Comparison of ENCODE assay signal across 20 cellular contexts in genomic region chr13:46778095-46778494, GRCh38. TPM values are rescaled to one million over a fixed set of nuclear protein-coding genes. Genes with fewer than 3 reads are reported as not detected.
A peak's percentile ranks its signal among the peaks of the same experiment; 100 is the strongest.
DNase-seq lines count a peak whose midpoint lies in the region; TF ChIP-seq lines count a peak whose summit lies in the region.
"Had no signal": no experiment of that assay in that cellular context is flagged by ENCODE, and none has a peak within 500 bp of the region (broad histone marks: within the 10 kb centered on the region; RNA-seq: fewer than 3 reads in every experiment).

No MANE protein-coding gene starts in this region.

- H3K4me3 Mint-ChIP-seq in T-helper 2 cell treated with Interferon-gamma antibody and Interleukin-4, amounts not matched to agents 5 μg/mL and 100 μg/mL, for 36 hours: no peak overlapping the region
- H3K4me3 Mint-ChIP-seq in mesothelial cell of epicardium: no peak overlapping the region
- H3K4me3 Mint-ChIP-seq: B cell, HFFc6 had no signal

- H3K9me3 Mint-ChIP-seq in T-helper 2 cell treated with Interferon-gamma antibody and Interleukin-4, amounts not matched to agents 5 μg/mL and 100 μg/mL, for 36 hours: no peaks in the 10 kb centered on the region
- H3K9me3 Mint-ChIP-seq in mesothelial cell of epicardium: no peaks in the 10 kb centered on the region
- H3K9me3 Mint-ChIP-seq: HFFc6 had no signal

- no peak for DNase-seq in T-helper 2 cell treated with Interferon-gamma antibody and Interleukin-4, amounts not matched to agents 5 μg/mL and 100 μg/mL, for 36 hours (ENCODE audit: low spot score)
- DNase-seq in T-helper 2 cell: no peak
- DNase-seq in caudate nucleus (lab: John Stamatoyannopoulos, UW): no peak
- no peak for DNase-seq in mesothelial cell of epicardium (ENCODE audit: low spot score in 2 of 2, unreplicated experiment in 2 of 2)
- DNase-seq in NK-92 (lab: John Stamatoyannopoulos, UW; ENCODE audit: unreplicated experiment): no peak
- DNase-seq in GDM1 (lab: John Stamatoyannopoulos, UW): no peak
- no peak for DNase-seq in SK-N-DZ (ENCODE audit: low spot score)
- no peak for DNase-seq in H4 (ENCODE audit: low spot score)
- DNase-seq: 8988T, DND-41, H7, HFFc6, KBM-7, MV-4-11, NCI-H1694 treated with DMSO at 0.1 percent for 48 hours, NCI-H2107, NCI-H510A, NCI-H774, OCI-M1 had no signal

- TF ChIP-seq CTCF in mesothelial cell of epicardium (IDR thresholded peaks at IDR 0.05; ENCODE audit: unreplicated experiment): no peak

- peak overlapping the region; percentile 46 for H3K27ac ChIP-seq in caudate nucleus (ENCODE audit: low read depth, low read length)

- peak overlapping the region; percentile 27 for H3K27ac Mint-ChIP-seq in T-helper 2 cell treated with Interferon-gamma antibody and Interleukin-4, amounts not matched to agents 5 μg/mL and 100 μg/mL, for 36 hours
- peak overlapping the region; percentile 47 for H3K27ac Mint-ChIP-seq in mesothelial cell of epicardium
- H3K27ac Mint-ChIP-seq: B cell had no signal

- H3K4me1 Mint-ChIP-seq in T-helper 2 cell treated with Interferon-gamma antibody and Interleukin-4, amounts not matched to agents 5 μg/mL and 100 μg/mL, for 36 hours (ENCODE audit: low read depth): peaks cover 8% of the 10 kb centered on the region
- H3K4me1 Mint-ChIP-seq in mesothelial cell of epicardium: peaks cover 8% of the 10 kb centered on the region
- H3K4me1 Mint-ChIP-seq: B cell had no signal

- peaks cover 46% of the 10 kb centered on the region for H3K36me3 Mint-ChIP-seq in T-helper 2 cell treated with Interferon-gamma antibody and Interleukin-4, amounts not matched to agents 5 μg/mL and 100 μg/mL, for 36 hours (ENCODE audit: low read depth)
- H3K36me3 Mint-ChIP-seq in mesothelial cell of epicardium: peaks cover 37% of the 10 kb centered on the region

- no peaks in the 10 kb centered on the region for H3K27me3 Mint-ChIP-seq in T-helper 2 cell treated with Interferon-gamma antibody and Interleukin-4, amounts not matched to agents 5 μg/mL and 100 μg/mL, for 36 hours (ENCODE audit: low read depth)
- no peaks in the 10 kb centered on the region for H3K27me3 Mint-ChIP-seq in mesothelial cell of epicardium (ENCODE audit: low read depth)
- H3K27me3 Mint-ChIP-seq: B cell had no signal

RNA-seq across cellular contexts. Expression of gene ESD, which starts 18.9 kb away (rescaled TPM):
- 109 to 114 TPM (median 110 TPM) in 3 replicates for total RNA-seq in mesothelial cell of epicardium
- 232 and 250 TPM in 2 replicates for polyA plus RNA-seq in SK-N-DZ (2014; cell fraction: cytosol; rRNA removed)
- 175 and 177 TPM in 2 replicates for polyA plus RNA-seq in SK-N-DZ (2014; cell fraction: nucleus; rRNA removed)
- total RNA-seq in H4 (2014; rRNA removed; shearing (Covaris generic)): 112 and 137 TPM in 2 replicates
